Comparison of ENCODE assay signal across 1 cellular context in the genomic region with DNA sequence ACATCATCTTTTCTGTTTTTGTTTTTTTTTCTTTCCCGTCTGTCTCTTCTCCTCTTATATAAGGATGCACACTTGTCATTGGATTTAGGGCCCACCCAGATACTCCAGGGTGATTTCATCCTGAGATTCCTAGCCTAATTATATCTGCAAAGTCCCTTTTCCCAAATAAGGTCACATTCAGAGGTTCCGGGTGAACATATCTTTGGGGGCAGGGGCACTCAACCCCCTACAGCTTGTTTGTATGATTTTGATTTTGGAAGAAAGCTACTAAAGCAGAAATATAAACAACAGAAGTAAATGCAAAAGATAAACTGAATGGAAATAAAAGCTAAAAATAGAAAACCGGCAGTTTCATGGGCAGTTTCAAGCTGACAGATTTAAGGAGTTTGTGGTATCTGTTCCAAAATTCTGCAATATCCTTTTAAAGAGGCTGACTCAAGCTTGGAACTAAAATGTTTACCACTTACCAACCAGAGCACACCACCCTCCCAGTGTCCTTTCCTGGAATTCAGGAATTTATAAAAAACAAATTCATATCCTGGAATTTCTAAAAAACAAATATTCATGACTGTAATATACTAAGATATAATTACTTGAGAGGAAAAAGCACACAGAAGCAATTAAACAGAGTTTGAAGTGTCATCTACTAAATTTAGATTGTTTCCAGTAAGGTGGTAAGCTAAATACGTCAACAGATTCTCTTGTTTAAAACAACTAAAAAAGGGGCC.
TF ChIP-seq lines count a peak whose summit lies in the region.

No MANE protein-coding gene starts in this region.

TF ChIP-seq in HEK293, 187 proteins besides CTCF, POLR2A, EP300 and RAD21 (continued from another document and continues in another):
- TF ChIP-seq SP7 (tag by site-specific recombination; IDR thresholded peaks at IDR 0.05) = no peak
- TF ChIP-seq, protein P1, sequence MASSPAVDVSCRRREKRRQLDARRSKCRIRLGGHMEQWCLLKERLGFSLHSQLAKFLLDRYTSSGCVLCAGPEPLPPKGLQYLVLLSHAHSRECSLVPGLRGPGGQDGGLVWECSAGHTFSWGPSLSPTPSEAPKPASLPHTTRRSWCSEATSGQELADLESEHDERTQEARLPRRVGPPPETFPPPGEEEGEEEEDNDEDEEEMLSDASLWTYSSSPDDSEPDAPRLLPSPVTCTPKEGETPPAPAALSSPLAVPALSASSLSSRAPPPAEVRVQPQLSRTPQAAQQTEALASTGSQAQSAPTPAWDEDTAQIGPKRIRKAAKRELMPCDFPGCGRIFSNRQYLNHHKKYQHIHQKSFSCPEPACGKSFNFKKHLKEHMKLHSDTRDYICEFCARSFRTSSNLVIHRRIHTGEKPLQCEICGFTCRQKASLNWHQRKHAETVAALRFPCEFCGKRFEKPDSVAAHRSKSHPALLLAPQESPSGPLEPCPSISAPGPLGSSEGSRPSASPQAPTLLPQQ (tag by site-specific recombination; IDR thresholded peaks at IDR 0.05) = no peak
- TF ChIP-seq KLF9 (tag by site-specific recombination; IDR thresholded peaks at IDR 0.05; ENCODE audit: low read depth) = no peak
- TF ChIP-seq ZNF677 (tag by site-specific recombination; IDR thresholded peaks at IDR 0.05) = no peak
- TF ChIP-seq, protein P2, sequence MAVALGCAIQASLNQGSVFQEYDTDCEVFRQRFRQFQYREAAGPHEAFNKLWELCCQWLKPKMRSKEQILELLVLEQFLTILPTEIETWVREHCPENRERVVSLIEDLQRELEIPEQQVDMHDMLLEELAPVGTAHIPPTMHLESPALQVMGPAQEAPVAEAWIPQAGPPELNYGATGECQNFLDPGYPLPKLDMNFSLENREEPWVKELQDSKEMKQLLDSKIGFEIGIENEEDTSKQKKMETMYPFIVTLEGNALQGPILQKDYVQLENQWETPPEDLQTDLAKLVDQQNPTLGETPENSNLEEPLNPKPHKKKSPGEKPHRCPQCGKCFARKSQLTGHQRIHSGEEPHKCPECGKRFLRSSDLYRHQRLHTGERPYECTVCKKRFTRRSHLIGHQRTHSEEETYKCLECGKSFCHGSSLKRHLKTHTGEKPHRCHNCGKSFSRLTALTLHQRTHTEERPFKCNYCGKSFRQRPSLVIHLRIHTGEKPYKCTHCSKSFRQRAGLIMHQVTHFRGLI (tag by site-specific recombination; IDR thresholded peaks at IDR 0.05) = no peak
- no peak for TF ChIP-seq ZNF23 (tag by site-specific recombination; IDR thresholded peaks at IDR 0.05; ENCODE audit: borderline replicate concordance)
- TF ChIP-seq ZNF660 (tag by site-specific recombination; IDR thresholded peaks at IDR 0.05) = no peak
- TF ChIP-seq, protein P3, sequence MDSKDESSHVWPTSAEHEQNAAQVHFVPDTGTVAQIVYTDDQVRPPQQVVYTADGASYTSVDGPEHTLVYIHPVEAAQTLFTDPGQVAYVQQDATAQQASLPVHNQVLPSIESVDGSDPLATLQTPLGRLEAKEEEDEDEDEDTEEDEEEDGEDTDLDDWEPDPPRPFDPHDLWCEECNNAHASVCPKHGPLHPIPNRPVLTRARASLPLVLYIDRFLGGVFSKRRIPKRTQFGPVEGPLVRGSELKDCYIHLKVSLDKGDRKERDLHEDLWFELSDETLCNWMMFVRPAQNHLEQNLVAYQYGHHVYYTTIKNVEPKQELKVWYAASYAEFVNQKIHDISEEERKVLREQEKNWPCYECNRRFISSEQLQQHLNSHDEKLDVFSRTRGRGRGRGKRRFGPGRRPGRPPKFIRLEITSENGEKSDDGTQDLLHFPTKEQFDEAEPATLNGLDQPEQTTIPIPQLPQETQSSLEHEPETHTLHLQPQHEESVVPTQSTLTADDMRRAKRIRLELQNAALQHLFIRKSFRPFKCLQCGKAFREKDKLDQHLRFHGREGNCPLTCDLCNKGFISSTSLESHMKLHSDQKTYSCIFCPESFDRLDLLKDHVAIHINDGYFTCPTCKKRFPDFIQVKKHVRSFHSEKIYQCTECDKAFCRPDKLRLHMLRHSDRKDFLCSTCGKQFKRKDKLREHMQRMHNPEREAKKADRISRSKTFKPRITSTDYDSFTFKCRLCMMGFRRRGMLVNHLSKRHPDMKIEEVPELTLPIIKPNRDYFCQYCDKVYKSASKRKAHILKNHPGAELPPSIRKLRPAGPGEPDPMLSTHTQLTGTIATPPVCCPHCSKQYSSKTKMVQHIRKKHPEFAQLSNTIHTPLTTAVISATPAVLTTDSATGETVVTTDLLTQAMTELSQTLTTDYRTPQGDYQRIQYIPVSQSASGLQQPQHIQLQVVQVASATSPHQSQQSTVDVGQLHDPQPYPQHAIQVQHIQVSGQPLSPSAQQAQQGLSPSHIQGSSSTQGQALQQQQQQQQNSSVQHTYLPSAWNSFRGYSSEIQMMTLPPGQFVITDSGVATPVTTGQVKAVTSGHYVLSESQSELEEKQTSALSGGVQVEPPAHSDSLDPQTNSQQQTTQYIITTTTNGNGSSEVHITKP (tag by site-specific recombination; IDR thresholded peaks at IDR 0.05) = peak; percentile 50
- no peak for TF ChIP-seq ZNF529 (tag by site-specific recombination; IDR thresholded peaks at IDR 0.05; ENCODE audit: insufficient replicate concordance)
- TF ChIP-seq BCL11A (tag by site-specific recombination; IDR thresholded peaks at IDR 0.05; ENCODE audit: low read depth) = no peak
- no peak for TF ChIP-seq ZNF501 (tag by site-specific recombination; IDR thresholded peaks at IDR 0.05)
- TF ChIP-seq ZNF221 (tag by site-specific recombination; IDR thresholded peaks at IDR 0.05; ENCODE audit: borderline replicate concordance) = no peak
- no peak for TF ChIP-seq ZNF560 (tag by site-specific recombination; IDR thresholded peaks at IDR 0.05; ENCODE audit: borderline replicate concordance)
- no peak for TF ChIP-seq PRDM1 (tag by site-specific recombination; IDR thresholded peaks at IDR 0.05)
- TF ChIP-seq ZNF48 (tag by site-specific recombination; IDR thresholded peaks at IDR 0.05) = no peak
- TF ChIP-seq ZNF423 (tag by site-specific recombination; IDR thresholded peaks at IDR 0.05) = no peak
- TF ChIP-seq ZNF433 (tag by site-specific recombination; IDR thresholded peaks at IDR 0.05; ENCODE audit: low read depth) = no peak
- TF ChIP-seq KLF8 (tag by site-specific recombination; IDR thresholded peaks at IDR 0.05) = no peak
- no peak for TF ChIP-seq ZNF747 (tag by site-specific recombination; IDR thresholded peaks at IDR 0.05)
- no peak for TF ChIP-seq ZNF146 (tag by site-specific recombination; IDR thresholded peaks at IDR 0.05)
- no peak for TF ChIP-seq ZNF121 (tag by site-specific recombination; IDR thresholded peaks at IDR 0.05)
- TF ChIP-seq, protein P4, sequence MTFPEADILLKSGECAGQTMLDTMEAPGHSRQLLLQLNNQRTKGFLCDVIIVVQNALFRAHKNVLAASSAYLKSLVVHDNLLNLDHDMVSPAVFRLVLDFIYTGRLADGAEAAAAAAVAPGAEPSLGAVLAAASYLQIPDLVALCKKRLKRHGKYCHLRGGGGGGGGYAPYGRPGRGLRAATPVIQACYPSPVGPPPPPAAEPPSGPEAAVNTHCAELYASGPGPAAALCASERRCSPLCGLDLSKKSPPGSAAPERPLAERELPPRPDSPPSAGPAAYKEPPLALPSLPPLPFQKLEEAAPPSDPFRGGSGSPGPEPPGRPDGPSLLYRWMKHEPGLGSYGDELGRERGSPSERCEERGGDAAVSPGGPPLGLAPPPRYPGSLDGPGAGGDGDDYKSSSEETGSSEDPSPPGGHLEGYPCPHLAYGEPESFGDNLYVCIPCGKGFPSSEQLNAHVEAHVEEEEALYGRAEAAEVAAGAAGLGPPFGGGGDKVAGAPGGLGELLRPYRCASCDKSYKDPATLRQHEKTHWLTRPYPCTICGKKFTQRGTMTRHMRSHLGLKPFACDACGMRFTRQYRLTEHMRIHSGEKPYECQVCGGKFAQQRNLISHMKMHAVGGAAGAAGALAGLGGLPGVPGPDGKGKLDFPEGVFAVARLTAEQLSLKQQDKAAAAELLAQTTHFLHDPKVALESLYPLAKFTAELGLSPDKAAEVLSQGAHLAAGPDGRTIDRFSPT (tag by site-specific recombination; IDR thresholded peaks at IDR 0.05) = no peak
- peak; percentile 83 for TF ChIP-seq GFI1B (tag by site-specific recombination; IDR thresholded peaks at IDR 0.05)
- TF ChIP-seq ZNF350 (tag by site-specific recombination; IDR thresholded peaks at IDR 0.05) = no peak
- TF ChIP-seq ZNF157 (tag by site-specific recombination; IDR thresholded peaks at IDR 0.05) = no peak
- no peak for TF ChIP-seq ZNF76 (tag by site-specific recombination; IDR thresholded peaks at IDR 0.05; ENCODE audit: borderline replicate concordance, low read depth)
- TF ChIP-seq, protein P5, sequence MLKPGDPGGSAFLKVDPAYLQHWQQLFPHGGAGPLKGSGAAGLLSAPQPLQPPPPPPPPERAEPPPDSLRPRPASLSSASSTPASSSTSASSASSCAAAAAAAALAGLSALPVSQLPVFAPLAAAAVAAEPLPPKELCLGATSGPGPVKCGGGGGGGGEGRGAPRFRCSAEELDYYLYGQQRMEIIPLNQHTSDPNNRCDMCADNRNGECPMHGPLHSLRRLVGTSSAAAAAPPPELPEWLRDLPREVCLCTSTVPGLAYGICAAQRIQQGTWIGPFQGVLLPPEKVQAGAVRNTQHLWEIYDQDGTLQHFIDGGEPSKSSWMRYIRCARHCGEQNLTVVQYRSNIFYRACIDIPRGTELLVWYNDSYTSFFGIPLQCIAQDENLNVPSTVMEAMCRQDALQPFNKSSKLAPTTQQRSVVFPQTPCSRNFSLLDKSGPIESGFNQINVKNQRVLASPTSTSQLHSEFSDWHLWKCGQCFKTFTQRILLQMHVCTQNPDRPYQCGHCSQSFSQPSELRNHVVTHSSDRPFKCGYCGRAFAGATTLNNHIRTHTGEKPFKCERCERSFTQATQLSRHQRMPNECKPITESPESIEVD (tag by site-specific recombination; IDR thresholded peaks at IDR 0.05) = peak; percentile 78
- no peak for TF ChIP-seq ZBTB21 (tag by site-specific recombination; IDR thresholded peaks at IDR 0.05)
- TF ChIP-seq, protein P6, sequence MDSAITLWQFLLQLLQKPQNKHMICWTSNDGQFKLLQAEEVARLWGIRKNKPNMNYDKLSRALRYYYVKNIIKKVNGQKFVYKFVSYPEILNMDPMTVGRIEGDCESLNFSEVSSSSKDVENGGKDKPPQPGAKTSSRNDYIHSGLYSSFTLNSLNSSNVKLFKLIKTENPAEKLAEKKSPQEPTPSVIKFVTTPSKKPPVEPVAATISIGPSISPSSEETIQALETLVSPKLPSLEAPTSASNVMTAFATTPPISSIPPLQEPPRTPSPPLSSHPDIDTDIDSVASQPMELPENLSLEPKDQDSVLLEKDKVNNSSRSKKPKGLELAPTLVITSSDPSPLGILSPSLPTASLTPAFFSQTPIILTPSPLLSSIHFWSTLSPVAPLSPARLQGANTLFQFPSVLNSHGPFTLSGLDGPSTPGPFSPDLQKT (IDR thresholded peaks at IDR 0.05; ENCODE audit: borderline replicate concordance, low read depth, low read length) = 0 out of 2 replicates have a peak, but pooled peaks have one; percentile 41
- TF ChIP-seq ZBTB20 (tag by site-specific recombination; IDR thresholded peaks at IDR 0.05) = no peak
- TF ChIP-seq, protein P7, sequence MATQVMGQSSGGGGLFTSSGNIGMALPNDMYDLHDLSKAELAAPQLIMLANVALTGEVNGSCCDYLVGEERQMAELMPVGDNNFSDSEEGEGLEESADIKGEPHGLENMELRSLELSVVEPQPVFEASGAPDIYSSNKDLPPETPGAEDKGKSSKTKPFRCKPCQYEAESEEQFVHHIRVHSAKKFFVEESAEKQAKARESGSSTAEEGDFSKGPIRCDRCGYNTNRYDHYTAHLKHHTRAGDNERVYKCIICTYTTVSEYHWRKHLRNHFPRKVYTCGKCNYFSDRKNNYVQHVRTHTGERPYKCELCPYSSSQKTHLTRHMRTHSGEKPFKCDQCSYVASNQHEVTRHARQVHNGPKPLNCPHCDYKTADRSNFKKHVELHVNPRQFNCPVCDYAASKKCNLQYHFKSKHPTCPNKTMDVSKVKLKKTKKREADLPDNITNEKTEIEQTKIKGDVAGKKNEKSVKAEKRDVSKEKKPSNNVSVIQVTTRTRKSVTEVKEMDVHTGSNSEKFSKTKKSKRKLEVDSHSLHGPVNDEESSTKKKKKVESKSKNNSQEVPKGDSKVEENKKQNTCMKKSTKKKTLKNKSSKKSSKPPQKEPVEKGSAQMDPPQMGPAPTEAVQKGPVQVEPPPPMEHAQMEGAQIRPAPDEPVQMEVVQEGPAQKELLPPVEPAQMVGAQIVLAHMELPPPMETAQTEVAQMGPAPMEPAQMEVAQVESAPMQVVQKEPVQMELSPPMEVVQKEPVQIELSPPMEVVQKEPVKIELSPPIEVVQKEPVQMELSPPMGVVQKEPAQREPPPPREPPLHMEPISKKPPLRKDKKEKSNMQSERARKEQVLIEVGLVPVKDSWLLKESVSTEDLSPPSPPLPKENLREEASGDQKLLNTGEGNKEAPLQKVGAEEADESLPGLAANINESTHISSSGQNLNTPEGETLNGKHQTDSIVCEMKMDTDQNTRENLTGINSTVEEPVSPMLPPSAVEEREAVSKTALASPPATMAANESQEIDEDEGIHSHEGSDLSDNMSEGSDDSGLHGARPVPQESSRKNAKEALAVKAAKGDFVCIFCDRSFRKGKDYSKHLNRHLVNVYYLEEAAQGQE (tag by site-specific recombination; IDR thresholded peaks at IDR 0.05) = no peak
- TF ChIP-seq, protein P8, sequence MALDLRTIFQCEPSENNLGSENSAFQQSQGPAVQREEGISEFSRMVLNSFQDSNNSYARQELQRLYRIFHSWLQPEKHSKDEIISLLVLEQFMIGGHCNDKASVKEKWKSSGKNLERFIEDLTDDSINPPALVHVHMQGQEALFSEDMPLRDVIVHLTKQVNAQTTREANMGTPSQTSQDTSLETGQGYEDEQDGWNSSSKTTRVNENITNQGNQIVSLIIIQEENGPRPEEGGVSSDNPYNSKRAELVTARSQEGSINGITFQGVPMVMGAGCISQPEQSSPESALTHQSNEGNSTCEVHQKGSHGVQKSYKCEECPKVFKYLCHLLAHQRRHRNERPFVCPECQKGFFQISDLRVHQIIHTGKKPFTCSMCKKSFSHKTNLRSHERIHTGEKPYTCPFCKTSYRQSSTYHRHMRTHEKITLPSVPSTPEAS (tag by site-specific recombination; IDR thresholded peaks at IDR 0.05) = no peak
- TF ChIP-seq, protein P9, sequence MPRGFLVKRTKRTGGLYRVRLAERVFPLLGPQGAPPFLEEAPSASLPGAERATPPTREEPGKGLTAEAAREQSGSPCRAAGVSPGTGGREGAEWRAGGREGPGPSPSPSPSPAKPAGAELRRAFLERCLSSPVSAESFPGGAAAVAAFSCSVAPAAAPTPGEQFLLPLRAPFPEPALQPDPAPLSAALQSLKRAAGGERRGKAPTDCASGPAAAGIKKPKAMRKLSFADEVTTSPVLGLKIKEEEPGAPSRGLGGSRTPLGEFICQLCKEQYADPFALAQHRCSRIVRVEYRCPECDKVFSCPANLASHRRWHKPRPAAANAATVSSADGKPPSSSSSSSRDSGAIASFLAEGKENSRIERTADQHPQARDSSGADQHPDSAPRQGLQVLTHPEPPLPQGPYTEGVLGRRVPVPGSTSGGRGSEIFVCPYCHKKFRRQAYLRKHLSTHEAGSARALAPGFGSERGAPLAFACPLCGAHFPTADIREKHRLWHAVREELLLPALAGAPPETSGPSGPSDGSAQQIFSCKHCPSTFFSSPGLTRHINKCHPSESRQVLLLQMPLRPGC (tag by site-specific recombination; IDR thresholded peaks at IDR 0.05) = no peak
- TF ChIP-seq ZNF223 (tag by site-specific recombination; IDR thresholded peaks at IDR 0.05) = no peak
- TF ChIP-seq OSR2 (tag by site-specific recombination; IDR thresholded peaks at IDR 0.05) = peak; percentile 41; the same call in 1 of the 2 replicates
- no peak for TF ChIP-seq ZNF391 (tag by site-specific recombination; IDR thresholded peaks at IDR 0.05; ENCODE audit: borderline replicate concordance, low read depth)
- no peak for TF ChIP-seq ZNF623 (tag by site-specific recombination; IDR thresholded peaks at IDR 0.05)
- no peak for TF ChIP-seq ZNF707 (tag by site-specific recombination; IDR thresholded peaks at IDR 0.05)
